1 cellular context compared by ENCODE assay signal in the genomic region with DNA sequence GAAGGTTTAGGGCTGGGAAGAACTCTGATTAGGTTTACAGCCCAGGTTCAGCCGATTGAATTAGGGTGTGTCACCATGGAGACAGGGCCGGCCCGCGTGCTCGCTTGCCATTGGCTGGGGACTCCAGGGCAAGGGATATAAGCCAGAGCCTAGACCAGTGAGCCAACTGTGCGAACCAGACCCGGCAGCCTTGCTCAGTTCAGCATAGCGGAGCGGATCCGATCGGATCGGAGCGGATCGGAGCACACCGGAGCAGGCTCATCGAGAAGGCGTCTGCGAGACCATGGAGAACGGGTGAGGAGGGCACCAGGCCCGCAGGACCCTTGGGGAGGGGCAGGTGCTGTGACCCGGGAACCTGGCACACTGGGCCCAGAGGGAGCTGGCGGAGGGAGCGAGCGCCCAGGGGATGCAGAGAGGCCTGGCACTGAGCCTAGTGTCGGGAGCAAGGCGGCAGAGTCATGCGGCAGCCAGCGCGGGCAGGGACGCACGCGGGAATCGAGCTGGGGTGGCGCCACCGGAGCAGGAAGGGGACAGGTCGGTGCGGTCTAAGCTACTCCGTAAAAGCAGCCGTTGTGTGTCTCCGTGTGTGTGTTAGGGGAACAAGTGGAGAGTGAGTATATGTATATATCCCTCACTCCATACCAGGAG.
A peak's percentile ranks its signal among the peaks of the same experiment; 100 is the strongest.
TF ChIP-seq lines count a peak whose summit lies in the region.

A gene (plus strand): TSS at position 165 of the 648 bp plus-strand sequence. CDS start 119 bp downstream, at position 284.

TF ChIP-seq in K562, 482 proteins besides CTCF, POLR2A, EP300 and RAD21 (continued from another document and continues in another):
- TF ChIP-seq, protein P1, sequence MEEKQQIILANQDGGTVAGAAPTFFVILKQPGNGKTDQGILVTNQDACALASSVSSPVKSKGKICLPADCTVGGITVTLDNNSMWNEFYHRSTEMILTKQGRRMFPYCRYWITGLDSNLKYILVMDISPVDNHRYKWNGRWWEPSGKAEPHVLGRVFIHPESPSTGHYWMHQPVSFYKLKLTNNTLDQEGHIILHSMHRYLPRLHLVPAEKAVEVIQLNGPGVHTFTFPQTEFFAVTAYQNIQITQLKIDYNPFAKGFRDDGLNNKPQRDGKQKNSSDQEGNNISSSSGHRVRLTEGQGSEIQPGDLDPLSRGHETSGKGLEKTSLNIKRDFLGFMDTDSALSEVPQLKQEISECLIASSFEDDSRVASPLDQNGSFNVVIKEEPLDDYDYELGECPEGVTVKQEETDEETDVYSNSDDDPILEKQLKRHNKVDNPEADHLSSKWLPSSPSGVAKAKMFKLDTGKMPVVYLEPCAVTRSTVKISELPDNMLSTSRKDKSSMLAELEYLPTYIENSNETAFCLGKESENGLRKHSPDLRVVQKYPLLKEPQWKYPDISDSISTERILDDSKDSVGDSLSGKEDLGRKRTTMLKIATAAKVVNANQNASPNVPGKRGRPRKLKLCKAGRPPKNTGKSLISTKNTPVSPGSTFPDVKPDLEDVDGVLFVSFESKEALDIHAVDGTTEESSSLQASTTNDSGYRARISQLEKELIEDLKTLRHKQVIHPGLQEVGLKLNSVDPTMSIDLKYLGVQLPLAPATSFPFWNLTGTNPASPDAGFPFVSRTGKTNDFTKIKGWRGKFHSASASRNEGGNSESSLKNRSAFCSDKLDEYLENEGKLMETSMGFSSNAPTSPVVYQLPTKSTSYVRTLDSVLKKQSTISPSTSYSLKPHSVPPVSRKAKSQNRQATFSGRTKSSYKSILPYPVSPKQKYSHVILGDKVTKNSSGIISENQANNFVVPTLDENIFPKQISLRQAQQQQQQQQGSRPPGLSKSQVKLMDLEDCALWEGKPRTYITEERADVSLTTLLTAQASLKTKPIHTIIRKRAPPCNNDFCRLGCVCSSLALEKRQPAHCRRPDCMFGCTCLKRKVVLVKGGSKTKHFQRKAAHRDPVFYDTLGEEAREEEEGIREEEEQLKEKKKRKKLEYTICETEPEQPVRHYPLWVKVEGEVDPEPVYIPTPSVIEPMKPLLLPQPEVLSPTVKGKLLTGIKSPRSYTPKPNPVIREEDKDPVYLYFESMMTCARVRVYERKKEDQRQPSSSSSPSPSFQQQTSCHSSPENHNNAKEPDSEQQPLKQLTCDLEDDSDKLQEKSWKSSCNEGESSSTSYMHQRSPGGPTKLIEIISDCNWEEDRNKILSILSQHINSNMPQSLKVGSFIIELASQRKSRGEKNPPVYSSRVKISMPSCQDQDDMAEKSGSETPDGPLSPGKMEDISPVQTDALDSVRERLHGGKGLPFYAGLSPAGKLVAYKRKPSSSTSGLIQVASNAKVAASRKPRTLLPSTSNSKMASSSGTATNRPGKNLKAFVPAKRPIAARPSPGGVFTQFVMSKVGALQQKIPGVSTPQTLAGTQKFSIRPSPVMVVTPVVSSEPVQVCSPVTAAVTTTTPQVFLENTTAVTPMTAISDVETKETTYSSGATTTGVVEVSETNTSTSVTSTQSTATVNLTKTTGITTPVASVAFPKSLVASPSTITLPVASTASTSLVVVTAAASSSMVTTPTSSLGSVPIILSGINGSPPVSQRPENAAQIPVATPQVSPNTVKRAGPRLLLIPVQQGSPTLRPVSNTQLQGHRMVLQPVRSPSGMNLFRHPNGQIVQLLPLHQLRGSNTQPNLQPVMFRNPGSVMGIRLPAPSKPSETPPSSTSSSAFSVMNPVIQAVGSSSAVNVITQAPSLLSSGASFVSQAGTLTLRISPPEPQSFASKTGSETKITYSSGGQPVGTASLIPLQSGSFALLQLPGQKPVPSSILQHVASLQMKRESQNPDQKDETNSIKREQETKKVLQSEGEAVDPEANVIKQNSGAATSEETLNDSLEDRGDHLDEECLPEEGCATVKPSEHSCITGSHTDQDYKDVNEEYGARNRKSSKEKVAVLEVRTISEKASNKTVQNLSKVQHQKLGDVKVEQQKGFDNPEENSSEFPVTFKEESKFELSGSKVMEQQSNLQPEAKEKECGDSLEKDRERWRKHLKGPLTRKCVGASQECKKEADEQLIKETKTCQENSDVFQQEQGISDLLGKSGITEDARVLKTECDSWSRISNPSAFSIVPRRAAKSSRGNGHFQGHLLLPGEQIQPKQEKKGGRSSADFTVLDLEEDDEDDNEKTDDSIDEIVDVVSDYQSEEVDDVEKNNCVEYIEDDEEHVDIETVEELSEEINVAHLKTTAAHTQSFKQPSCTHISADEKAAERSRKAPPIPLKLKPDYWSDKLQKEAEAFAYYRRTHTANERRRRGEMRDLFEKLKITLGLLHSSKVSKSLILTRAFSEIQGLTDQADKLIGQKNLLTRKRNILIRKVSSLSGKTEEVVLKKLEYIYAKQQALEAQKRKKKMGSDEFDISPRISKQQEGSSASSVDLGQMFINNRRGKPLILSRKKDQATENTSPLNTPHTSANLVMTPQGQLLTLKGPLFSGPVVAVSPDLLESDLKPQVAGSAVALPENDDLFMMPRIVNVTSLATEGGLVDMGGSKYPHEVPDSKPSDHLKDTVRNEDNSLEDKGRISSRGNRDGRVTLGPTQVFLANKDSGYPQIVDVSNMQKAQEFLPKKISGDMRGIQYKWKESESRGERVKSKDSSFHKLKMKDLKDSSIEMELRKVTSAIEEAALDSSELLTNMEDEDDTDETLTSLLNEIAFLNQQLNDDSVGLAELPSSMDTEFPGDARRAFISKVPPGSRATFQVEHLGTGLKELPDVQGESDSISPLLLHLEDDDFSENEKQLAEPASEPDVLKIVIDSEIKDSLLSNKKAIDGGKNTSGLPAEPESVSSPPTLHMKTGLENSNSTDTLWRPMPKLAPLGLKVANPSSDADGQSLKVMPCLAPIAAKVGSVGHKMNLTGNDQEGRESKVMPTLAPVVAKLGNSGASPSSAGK (IDR thresholded peaks at IDR 0.05), result peak; percentile 45
- no peak for TF ChIP-seq KLF6 (CRISPR knock-in tag; IDR thresholded peaks at IDR 0.05; ENCODE audit: borderline replicate concordance)
- no peak for TF ChIP-seq MAFG (tag; conservative IDR thresholded peaks at IDR 0.05)
- peak; percentile 82 for TF ChIP-seq PRPF4 (IDR thresholded peaks at IDR 0.05; ENCODE audit: insufficient read depth, low read depth, low read length, poor library complexity, severe bottlenecking)
- TF ChIP-seq E2F3 (CRISPR knock-in tag; IDR thresholded peaks at IDR 0.05), result peak; percentile 54; the same call in 1 of the 2 replicates
- TF ChIP-seq MCM3 (IDR thresholded peaks at IDR 0.05), result no peak
- TF ChIP-seq ELF1 (tag; IDR thresholded peaks at IDR 0.05), result no peak
- TF ChIP-seq SMARCA4 (IDR thresholded peaks at IDR 0.05), result peak; percentile 15; the same call in 1 of the 2 replicates
- TF ChIP-seq, protein P2, sequence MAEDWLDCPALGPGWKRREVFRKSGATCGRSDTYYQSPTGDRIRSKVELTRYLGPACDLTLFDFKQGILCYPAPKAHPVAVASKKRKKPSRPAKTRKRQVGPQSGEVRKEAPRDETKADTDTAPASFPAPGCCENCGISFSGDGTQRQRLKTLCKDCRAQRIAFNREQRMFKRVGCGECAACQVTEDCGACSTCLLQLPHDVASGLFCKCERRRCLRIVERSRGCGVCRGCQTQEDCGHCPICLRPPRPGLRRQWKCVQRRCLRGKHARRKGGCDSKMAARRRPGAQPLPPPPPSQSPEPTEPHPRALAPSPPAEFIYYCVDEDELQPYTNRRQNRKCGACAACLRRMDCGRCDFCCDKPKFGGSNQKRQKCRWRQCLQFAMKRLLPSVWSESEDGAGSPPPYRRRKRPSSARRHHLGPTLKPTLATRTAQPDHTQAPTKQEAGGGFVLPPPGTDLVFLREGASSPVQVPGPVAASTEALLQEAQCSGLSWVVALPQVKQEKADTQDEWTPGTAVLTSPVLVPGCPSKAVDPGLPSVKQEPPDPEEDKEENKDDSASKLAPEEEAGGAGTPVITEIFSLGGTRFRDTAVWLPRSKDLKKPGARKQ (CRISPR knock-in tag; IDR thresholded peaks at IDR 0.05), result no peak
- TF ChIP-seq, protein P3, sequence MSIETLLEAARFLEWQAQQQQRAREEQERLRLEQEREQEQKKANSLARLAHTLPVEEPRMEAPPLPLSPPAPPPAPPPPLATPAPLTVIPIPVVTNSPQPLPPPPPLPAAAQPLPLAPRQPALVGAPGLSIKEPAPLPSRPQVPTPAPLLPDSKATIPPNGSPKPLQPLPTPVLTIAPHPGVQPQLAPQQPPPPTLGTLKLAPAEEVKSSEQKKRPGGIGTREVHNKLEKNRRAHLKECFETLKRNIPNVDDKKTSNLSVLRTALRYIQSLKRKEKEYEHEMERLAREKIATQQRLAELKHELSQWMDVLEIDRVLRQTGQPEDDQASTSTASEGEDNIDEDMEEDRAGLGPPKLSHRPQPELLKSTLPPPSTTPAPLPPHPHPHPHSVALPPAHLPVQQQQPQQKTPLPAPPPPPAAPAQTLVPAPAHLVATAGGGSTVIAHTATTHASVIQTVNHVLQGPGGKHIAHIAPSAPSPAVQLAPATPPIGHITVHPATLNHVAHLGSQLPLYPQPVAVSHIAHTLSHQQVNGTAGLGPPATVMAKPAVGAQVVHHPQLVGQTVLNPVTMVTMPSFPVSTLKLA (conservative IDR thresholded peaks at IDR 0.05), result peak; percentile 59 to 67; a peak in 3 of 4 replicates
- no peak for TF ChIP-seq EHMT2 (IDR thresholded peaks at IDR 0.05)
- TF ChIP-seq RFX5 (IDR thresholded peaks at IDR 0.05; ENCODE audit: low read depth, low read length), result no peak
- peak; percentile 91 for TF ChIP-seq TAF1 (IDR thresholded peaks at IDR 0.05; ENCODE audit: control insufficient read depth, extremely low read depth, insufficient read depth, low read length, severe bottlenecking)
- TF ChIP-seq, protein P4, sequence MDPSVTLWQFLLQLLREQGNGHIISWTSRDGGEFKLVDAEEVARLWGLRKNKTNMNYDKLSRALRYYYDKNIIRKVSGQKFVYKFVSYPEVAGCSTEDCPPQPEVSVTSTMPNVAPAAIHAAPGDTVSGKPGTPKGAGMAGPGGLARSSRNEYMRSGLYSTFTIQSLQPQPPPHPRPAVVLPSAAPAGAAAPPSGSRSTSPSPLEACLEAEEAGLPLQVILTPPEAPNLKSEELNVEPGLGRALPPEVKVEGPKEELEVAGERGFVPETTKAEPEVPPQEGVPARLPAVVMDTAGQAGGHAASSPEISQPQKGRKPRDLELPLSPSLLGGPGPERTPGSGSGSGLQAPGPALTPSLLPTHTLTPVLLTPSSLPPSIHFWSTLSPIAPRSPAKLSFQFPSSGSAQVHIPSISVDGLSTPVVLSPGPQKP (CRISPR knock-in tag; IDR thresholded peaks at IDR 0.05), result no peak
- TF ChIP-seq DNMT1 (IDR thresholded peaks at IDR 0.05), result no peak
- TF ChIP-seq, protein P5, sequence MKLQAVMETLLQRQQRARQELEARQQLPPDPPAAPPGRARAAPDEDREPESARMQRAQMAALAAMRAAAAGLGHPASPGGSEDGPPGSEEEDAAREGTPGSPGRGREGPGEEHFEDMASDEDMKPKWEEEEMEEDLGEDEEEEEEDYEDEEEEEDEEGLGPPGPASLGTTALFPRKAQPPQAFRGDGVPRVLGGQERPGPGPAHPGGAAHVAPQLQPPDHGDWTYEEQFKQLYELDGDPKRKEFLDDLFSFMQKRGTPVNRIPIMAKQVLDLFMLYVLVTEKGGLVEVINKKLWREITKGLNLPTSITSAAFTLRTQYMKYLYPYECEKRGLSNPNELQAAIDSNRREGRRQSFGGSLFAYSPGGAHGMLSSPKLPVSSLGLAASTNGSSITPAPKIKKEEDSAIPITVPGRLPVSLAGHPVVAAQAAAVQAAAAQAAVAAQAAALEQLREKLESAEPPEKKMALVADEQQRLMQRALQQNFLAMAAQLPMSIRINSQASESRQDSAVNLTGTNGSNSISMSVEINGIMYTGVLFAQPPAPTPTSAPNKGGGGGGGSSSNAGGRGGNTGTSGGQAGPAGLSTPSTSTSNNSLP (IDR thresholded peaks at IDR 0.05; ENCODE audit: borderline replicate concordance, low read depth, low read length), result no peak
- TF ChIP-seq BDP1 (IDR thresholded peaks at IDR 0.05; ENCODE audit: insufficient read depth, insufficient read length), result no peak
- TF ChIP-seq, protein P6, sequence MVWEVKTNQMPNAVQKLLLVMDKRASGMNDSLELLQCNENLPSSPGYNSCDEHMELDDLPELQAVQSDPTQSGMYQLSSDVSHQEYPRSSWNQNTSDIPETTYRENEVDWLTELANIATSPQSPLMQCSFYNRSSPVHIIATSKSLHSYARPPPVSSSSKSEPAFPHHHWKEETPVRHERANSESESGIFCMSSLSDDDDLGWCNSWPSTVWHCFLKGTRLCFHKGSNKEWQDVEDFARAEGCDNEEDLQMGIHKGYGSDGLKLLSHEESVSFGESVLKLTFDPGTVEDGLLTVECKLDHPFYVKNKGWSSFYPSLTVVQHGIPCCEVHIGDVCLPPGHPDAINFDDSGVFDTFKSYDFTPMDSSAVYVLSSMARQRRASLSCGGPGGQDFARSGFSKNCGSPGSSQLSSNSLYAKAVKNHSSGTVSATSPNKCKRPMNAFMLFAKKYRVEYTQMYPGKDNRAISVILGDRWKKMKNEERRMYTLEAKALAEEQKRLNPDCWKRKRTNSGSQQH (CRISPR knock-in tag; IDR thresholded peaks at IDR 0.05), result no peak
- TF ChIP-seq, protein P7, sequence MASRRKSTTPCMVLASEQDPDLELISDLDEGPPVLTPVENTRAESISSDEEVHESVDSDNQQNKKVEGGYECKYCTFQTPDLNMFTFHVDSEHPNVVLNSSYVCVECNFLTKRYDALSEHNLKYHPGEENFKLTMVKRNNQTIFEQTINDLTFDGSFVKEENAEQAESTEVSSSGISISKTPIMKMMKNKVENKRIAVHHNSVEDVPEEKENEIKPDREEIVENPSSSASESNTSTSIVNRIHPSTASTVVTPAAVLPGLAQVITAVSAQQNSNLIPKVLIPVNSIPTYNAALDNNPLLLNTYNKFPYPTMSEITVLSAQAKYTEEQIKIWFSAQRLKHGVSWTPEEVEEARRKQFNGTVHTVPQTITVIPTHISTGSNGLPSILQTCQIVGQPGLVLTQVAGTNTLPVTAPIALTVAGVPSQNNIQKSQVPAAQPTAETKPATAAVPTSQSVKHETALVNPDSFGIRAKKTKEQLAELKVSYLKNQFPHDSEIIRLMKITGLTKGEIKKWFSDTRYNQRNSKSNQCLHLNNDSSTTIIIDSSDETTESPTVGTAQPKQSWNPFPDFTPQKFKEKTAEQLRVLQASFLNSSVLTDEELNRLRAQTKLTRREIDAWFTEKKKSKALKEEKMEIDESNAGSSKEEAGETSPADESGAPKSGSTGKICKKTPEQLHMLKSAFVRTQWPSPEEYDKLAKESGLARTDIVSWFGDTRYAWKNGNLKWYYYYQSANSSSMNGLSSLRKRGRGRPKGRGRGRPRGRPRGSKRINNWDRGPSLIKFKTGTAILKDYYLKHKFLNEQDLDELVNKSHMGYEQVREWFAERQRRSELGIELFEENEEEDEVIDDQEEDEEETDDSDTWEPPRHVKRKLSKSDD (conservative IDR thresholded peaks at IDR 0.05; ENCODE audit: low read length), result no peak
- no peak for TF ChIP-seq ZNF354B (CRISPR knock-in tag; IDR thresholded peaks at IDR 0.05)
- no peak for TF ChIP-seq POLR3G (IDR thresholded peaks at IDR 0.05; ENCODE audit: extremely low read depth, insufficient read length, insufficient replicate concordance)
- TF ChIP-seq, protein P8, sequence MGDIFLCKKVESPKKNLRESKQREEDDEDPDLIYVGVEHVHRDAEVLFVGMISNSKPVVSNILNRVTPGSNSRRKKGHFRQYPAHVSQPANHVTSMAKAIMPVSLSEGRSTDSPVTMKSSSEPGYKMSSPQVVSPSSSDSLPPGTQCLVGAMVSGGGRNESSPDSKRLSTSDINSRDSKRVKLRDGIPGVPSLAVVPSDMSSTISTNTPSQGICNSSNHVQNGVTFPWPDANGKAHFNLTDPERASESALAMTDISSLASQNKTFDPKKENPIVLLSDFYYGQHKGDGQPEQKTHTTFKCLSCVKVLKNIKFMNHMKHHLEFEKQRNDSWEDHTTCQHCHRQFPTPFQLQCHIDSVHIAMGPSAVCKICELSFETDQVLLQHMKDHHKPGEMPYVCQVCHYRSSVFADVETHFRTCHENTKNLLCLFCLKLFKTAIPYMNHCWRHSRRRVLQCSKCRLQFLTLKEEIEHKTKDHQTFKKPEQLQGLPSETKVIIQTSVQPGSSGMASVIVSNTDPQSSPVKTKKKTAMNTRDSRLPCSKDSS (IDR thresholded peaks at IDR 0.05; ENCODE audit: low read depth, partially characterized antibody), result no peak
- TF ChIP-seq HMG20B (CRISPR knock-in tag; IDR thresholded peaks at IDR 0.05), result no peak
